In genomic region chr2:217756375-217757107, GRCh38 we compare ENCODE assay signal across 8 cellular contexts.
DNase-seq lines count a peak whose midpoint lies in the region; ATAC-seq and TF ChIP-seq lines count a peak whose summit lies in the region.

No MANE protein-coding gene starts in this region.

- peak overlapping the region; percentile 71 for H3K4me3 ChIP-seq in Loucy (ENCODE audit: low read length, poor library complexity, severe bottlenecking)
- H3K4me3 ChIP-seq in choroid plexus epithelial cell (ENCODE audit: low read depth, low read length): peak overlapping the region; percentile 37
- H3K4me3 ChIP-seq in left lung: no peak overlapping the region

- no peak overlapping the region for H3K4me3 Mint-ChIP-seq in activated CD4-positive, alpha-beta T cell treated with anti-CD3 and anti-CD28 coated beads, Interleukin-2, amount 10 ng/mL, durations not matched to agents 7 days and 5 days

- peak overlapping the region; percentile 77 for H3K4me2 ChIP-seq in Loucy (ENCODE audit: low read depth, low read length, poor library complexity, severe bottlenecking)

- no peaks in the 10 kb centered on the region for H3K79me2 ChIP-seq in Loucy (ENCODE audit: insufficient read depth, low read length)

- no peaks in the 10 kb centered on the region for H4K20me1 ChIP-seq in Loucy (ENCODE audit: insufficient read depth, low read length, poor library complexity, severe bottlenecking)

- H3K36me3 ChIP-seq in Loucy (ENCODE audit: insufficient read depth, low read length) (no peaks in the 10 kb centered on the region), left lung (no peaks in the 10 kb centered on the region)

- peaks cover 2% of the 10 kb centered on the region; the same call in 1 of the 2 replicates for H3K9me3 ChIP-seq in Loucy (ENCODE audit: insufficient read depth, low read depth, low read length)
- peaks cover 0 to 3% of the 10 kb centered on the region in 2 donors for H3K9me3 ChIP-seq in left lung

- H3K36me3 Mint-ChIP-seq in activated CD4-positive, alpha-beta T cell treated with anti-CD3 and anti-CD28 coated beads, Interleukin-2, amount 10 ng/mL, durations not matched to agents 7 days and 5 days (ENCODE audit: low read depth): no peaks in the 10 kb centered on the region

- no peaks in the 10 kb centered on the region for H3K27me3 Mint-ChIP-seq in activated CD4-positive, alpha-beta T cell treated with anti-CD3 and anti-CD28 coated beads, Interleukin-2, amount 10 ng/mL, durations not matched to agents 7 days and 5 days

- no peak overlapping the region for H3K27ac ChIP-seq in left lung

- no peaks in the 10 kb centered on the region for H3F3A ChIP-seq in Loucy (ENCODE audit: low read depth)

- peaks cover 4% of the 10 kb centered on the region for H3K9me3 Mint-ChIP-seq in activated CD4-positive, alpha-beta T cell treated with anti-CD3 and anti-CD28 coated beads, Interleukin-2, amount 10 ng/mL, durations not matched to agents 7 days and 5 days

- TF ChIP-seq CTCF in GM12872 (IDR thresholded peaks at IDR 0.05; ENCODE audit: insufficient read depth, low read depth, low read length): peak; percentile 82
- TF ChIP-seq CTCF in Loucy (conservative IDR thresholded peaks at IDR 0.05; ENCODE audit: low read length): peak; percentile 91
- TF ChIP-seq CTCF in choroid plexus epithelial cell (conservative IDR thresholded peaks at IDR 0.05; ENCODE audit: low read depth, low read length): peak; percentile 91
- peak; percentile 85 to 90 for TF ChIP-seq CTCF in left lung (IDR thresholded peaks at IDR 0.05)

- intact Hi-C loops in left lung (cut with DNase I): no loop called here

- H3K27me3 ChIP-seq in Loucy (ENCODE audit: insufficient read depth, low read length, poor library complexity, severe bottlenecking) (no peaks in the 10 kb centered on the region), left lung (peaks cover 0 to 11% of the 10 kb centered on the region in 2 donors)

- peaks cover 24% of the 10 kb centered on the region for H3K4me1 Mint-ChIP-seq in activated CD4-positive, alpha-beta T cell treated with anti-CD3 and anti-CD28 coated beads, Interleukin-2, amount 10 ng/mL, durations not matched to agents 7 days and 5 days

- CTCF ChIA-PET in activated CD4-positive, alpha-beta T cell treated with anti-CD3 and anti-CD28 coated beads, Interleukin-2, amount 10 ng/mL, durations not matched to agents 7 days and 5 days (lab: Charles Lee): interaction anchor here (1.0 to 1.6 kb wide), 4 partner anchors 33 to 1063 kb away, joined by 3 to 5 read pairs (median 4); no protein-coding TSS in a partner anchor

- H3K9ac ChIP-seq in Loucy (ENCODE audit: low read depth, low read length, poor library complexity, severe bottlenecking): peak overlapping the region; percentile 51

- POLR2A ChIA-PET in activated CD4-positive, alpha-beta T cell treated with anti-CD3 and anti-CD28 coated beads, Interleukin-2, amount 10 ng/mL, durations not matched to agents 7 days and 5 days (lab: Charles Lee): no interaction called here

- H3K9me2 ChIP-seq in Loucy (replicated peaks; ENCODE audit: low read depth, low read length): no peaks in the 10 kb centered on the region

- ATAC-seq in left lung (peak; percentile 93), GM21717 (IDR thresholded peaks at IDR 0.05; ENCODE audit: unreplicated experiment) (no peak)

- no peak overlapping the region for H3K27ac Mint-ChIP-seq in activated CD4-positive, alpha-beta T cell treated with anti-CD3 and anti-CD28 coated beads, Interleukin-2, amount 10 ng/mL, durations not matched to agents 7 days and 5 days

- peak overlapping the region; percentile 77 for H2AFZ ChIP-seq in Loucy (ENCODE audit: low read length)

- DNase-seq in activated CD4-positive, alpha-beta T cell treated with anti-CD3 and anti-CD28 coated beads, Interleukin-2, amount 10 ng/mL, durations not matched to agents 7 days and 5 days: peak; percentile 63
- DNase-seq in choroid plexus epithelial cell (ENCODE audit: low read depth) (peak; percentile 60), left lung (peak; percentile 58 to 90), cerebellar nuclear complex (lab: John Stamatoyannopoulos, UW) (no peak)
- peak; percentile 63 to 79 for DNase-seq in stimulated activated CD4-positive, alpha-beta T cell treated with anti-CD3 and anti-CD28 coated beads, Interleukin-4, amount 100 ng/mL, for 48 hours (ENCODE audit: low read depth in 2 of 2)

- peaks cover 24% of the 10 kb centered on the region for H3K4me1 ChIP-seq in Loucy (ENCODE audit: insufficient read depth, low read length, poor library complexity, severe bottlenecking)
- no peaks in the 10 kb centered on the region for H3K4me1 ChIP-seq in left lung

Comparison
In these comparisons a context has a peak if more than half of its experiments do, and no peak if none do; other contexts are left out.
1. H3K4me3 ChIP-seq: peak in Loucy (single experiment) and choroid plexus epithelial cell (single experiment); none in left lung (0 of 2).
2. DNase-seq: peak in activated CD4-positive, alpha-beta T cell treated with anti-CD3 and anti-CD28 coated beads, Interleukin-2, amount 10 ng/mL, durations not matched to agents 7 days and 5 days (single experiment), choroid plexus epithelial cell (single experiment), left lung (2 of 2) and stimulated activated CD4-positive, alpha-beta T cell treated with anti-CD3 and anti-CD28 coated beads, Interleukin-4, amount 100 ng/mL, for 48 hours (2 of 2); none in cerebellar nuclear complex (0 of 2).
3. Peak in every context shown above with its lines, with median percentiles within 50 percentile points of each other: CTCF ChIP-seq.